8 cellular contexts compared by ENCODE assay signal in genomic region chr11:45804806-45805304, GRCh38. TPM values are rescaled to one million over a fixed set of nuclear protein-coding genes. Genes with fewer than 3 reads are reported as not detected.
A peak's percentile ranks its signal among the peaks of the same experiment; 100 is the strongest.
DNase-seq lines count a peak whose midpoint lies in the region; ATAC-seq and TF ChIP-seq lines count a peak whose summit lies in the region.

TSS of gene SLC35C1 (plus strand) at chr11:45805149. CDS start at chr11:45805802, 653 bp downstream.

- TF ChIP-seq POLR2A in right lobe of liver (IDR thresholded peaks at IDR 0.05), result peak; percentile 95

- H3K36me3 ChIP-seq in right lobe of liver, result peaks cover 0 to 17% (median 5%) of the 10 kb centered on the region in 4 donors

- DNase-seq in NCI-H748 treated with DMSO at 0.1 percent for 48 hours (lab: John Stamatoyannopoulos, UW) (peak; percentile 88), dermis blood vessel endothelial cell (peak; percentile 94), right lobe of liver (peak; percentile 98 to 99 (median 98))
- peak; percentile 94 for DNase-seq in activated CD4-positive, alpha-beta T cell treated with anti-CD3 and anti-CD28 coated beads, Interleukin-2, amount 50 U/mL, for 4 hours
- peak; percentile 95 to 98 for DNase-seq in stimulated activated CD4-positive, alpha-beta T cell treated with anti-CD3 and anti-CD28 coated beads, Interleukin-4, amount 100 ng/mL, for 4 hours

- no peak for TF ChIP-seq CTCF in C4-2B (conservative IDR thresholded peaks at IDR 0.05)
- TF ChIP-seq CTCF in right lobe of liver (IDR thresholded peaks at IDR 0.05), result peak in 3 of 4 donors; percentile 20 to 39 (median 26)

- 0% methylated on average over 3 of the region's 45 CpGs for WGBS in right lobe of liver (ENCODE audit: insufficient coverage, low coverage, low lambda C conversion rate, missing lambda C conversion rate)

- H3K27me3 ChIP-seq in right lobe of liver, result no peaks in the 10 kb centered on the region

- H3K4me3 ChIP-seq in right lobe of liver, result peak within 1 kb of the TSS; percentile 62 to 96 (median 78)

- H3K27ac ChIP-seq in C4-2B (peak within 1 kb of the TSS; percentile 69), right lobe of liver (peak within 1 kb of the TSS; percentile 91 to 93 (median 91))

- peaks cover 0 to 49% (median 21%) of the 10 kb centered on the region in 4 donors for H3K4me1 ChIP-seq in right lobe of liver

- peak; percentile 95 for ATAC-seq in GM19328 (IDR thresholded peaks at IDR 0.05; ENCODE audit: unreplicated experiment)
- peak; percentile 94 for ATAC-seq in HG03520 (IDR thresholded peaks at IDR 0.05; ENCODE audit: unreplicated experiment)
- peak; percentile 75 to 95 (median 91) for ATAC-seq in right lobe of liver

- intact Hi-C loops in right lobe of liver (cut with DNase I), result no loop called here

- no peaks in the 10 kb centered on the region for H3K9me3 ChIP-seq in right lobe of liver

RNA-seq across cellular contexts. Expression of gene SLC35C1, which starts in this region (rescaled TPM):
- total RNA-seq in dermis blood vessel endothelial cell, result 4.8 and 14.2 TPM in 2 replicates
- total RNA-seq in right lobe of liver, result 100 to 1,000 TPM in 3 of 6 experiments, 10 to 100 TPM in 3; 11.6 to 134 (median 83.9) TPM

Comparison
In these comparisons a context has a peak if more than half of its experiments do, and no peak if none do; other contexts are left out.
1. Peak in every context shown above with its lines: DNase-seq, ATAC-seq, H3K4me3 ChIP-seq and H3K27ac ChIP-seq.